ENCODE assay signal across 1 cellular context in genomic region chr16:55846598-55847346, GRCh38.
A peak's percentile ranks its signal among the peaks of the same experiment; 100 is the strongest.
TF ChIP-seq lines count a peak whose summit lies in the region.

No MANE protein-coding gene starts in this region.

TF ChIP-seq in H1, 55 proteins besides CTCF, POLR2A, EP300 and RAD21:
- TF ChIP-seq KDM1A (IDR thresholded peaks at IDR 0.05; ENCODE audit: borderline replicate concordance, low read length) (peak; percentile 79; the same call in 1 of the 2 replicates), JUN (IDR thresholded peaks at IDR 0.05; ENCODE audit: low read depth, low read length) (no peak)
